Comparison of ENCODE assay signal across 34 cellular contexts in the genomic region with DNA sequence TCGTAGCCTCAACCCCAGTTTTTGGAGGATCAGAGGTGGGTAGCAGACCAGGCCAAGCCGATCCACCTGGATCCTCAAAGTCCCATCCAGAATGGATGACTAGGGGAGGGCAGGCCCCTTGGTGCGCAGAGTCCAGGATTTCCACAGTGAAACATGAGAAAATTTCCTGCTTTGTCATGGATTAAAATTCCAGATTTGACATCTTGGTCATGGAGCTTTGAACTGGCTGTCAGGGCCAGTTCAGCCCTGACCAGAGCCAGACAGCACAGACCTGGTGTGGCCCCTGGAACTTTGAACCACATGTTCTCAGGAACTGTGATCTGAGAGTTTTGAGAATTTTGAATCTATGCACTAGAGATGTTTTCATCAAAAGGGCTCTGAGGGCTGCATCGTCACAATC.
"Had no signal": no experiment of that assay in that cellular context is flagged by ENCODE, and none has a peak within 500 bp of the region (broad histone marks: within the 10 kb centered on the region; RNA-seq: fewer than 3 reads in every experiment).

No MANE protein-coding gene starts in this region.

- H3K27me3 Mint-ChIP-seq: activated B cell treated with CpG ODN at 0.5 μM for 24 hours; activated CD4-positive, alpha-beta memory T cell treated with anti-CD3 and anti-CD28 coated beads for 36 hours; activated CD4-positive, alpha-beta T cell treated with anti-CD3 and anti-CD28 coated beads, Interleukin-2, amount 10 ng/mL, durations not matched to agents 24 days and 14 days; activated CD8-positive, alpha-beta T cell treated with anti-CD3 and anti-CD28 coated beads for 36 hours; activated naive CD4-positive, alpha-beta T cell treated with anti-CD3 and anti-CD28 coated beads, Interleukin-2, amount 50 U/mL, for 24 hours; activated naive CD8-positive, alpha-beta T cell; activated naive CD8-positive, alpha-beta T cell treated with anti-CD3 and anti-CD28 coated beads, Interleukin-2, amount 10 ng/mL, durations not matched to agents 7 days and 5 days; activated T-helper 17 cell treated with anti-CD3 and anti-CD28 coated beads, Interleukin-2, amount 50 U/mL, for 72 hours had no signal

- H3K4me3 Mint-ChIP-seq: activated B cell treated with CpG ODN at 0.5 μM for 24 hours; activated CD4-positive, alpha-beta memory T cell treated with anti-CD3 and anti-CD28 coated beads for 36 hours; activated CD4-positive, alpha-beta T cell treated with anti-CD3 and anti-CD28 coated beads, Interleukin-2, amount 10 ng/mL, durations not matched to agents 24 days and 14 days; activated CD8-positive, alpha-beta T cell treated with anti-CD3 and anti-CD28 coated beads for 36 hours; activated naive CD4-positive, alpha-beta T cell treated with anti-CD3 and anti-CD28 coated beads for 36 hours; activated naive CD4-positive, alpha-beta T cell treated with anti-CD3 and anti-CD28 coated beads, Interleukin-2, amount 50 U/mL, for 24 hours; activated naive CD8-positive, alpha-beta T cell; activated naive CD8-positive, alpha-beta T cell treated with anti-CD3 and anti-CD28 coated beads, Interleukin-2, amount 10 ng/mL, durations not matched to agents 7 days and 5 days; activated naive CD8-positive, alpha-beta T cell treated with anti-CD3 and anti-CD28 coated beads, Interleukin-2, amount 50 U/mL, for 24 hours; activated T-cell treated with anti-CD3 and anti-CD28 coated beads, Interleukin-2, amount 50 U/mL, for 4 hours; activated T-cell treated with anti-CD3 and anti-CD28 coated beads, Interleukin-2, amount 50 U/mL, for 72 hours; activated T-helper 1 cell treated with anti-CD3 and anti-CD28 coated beads, Interleukin-12 subunit alpha, Interleukin-12 subunit beta, Interleukin-2, Interleukin-4 antibody, amounts not matched to agents 30 ng/mL and 10 ng/mL and 1 ng/mL, durations not matched to agents 14 hours and 24 hours and 36 hours; activated T-helper 17 cell treated with anti-CD3 and anti-CD28 coated beads, Interleukin-2, amount 50 U/mL, for 72 hours; brain; T-helper 1 cell treated with Interleukin-12 subunit alpha and Interleukin-12 subunit beta and Interleukin-4 antibody, amounts not matched to agents 30 μg/mL and 1 μg/mL, for 36 hours; T-helper 2 cell treated with Interferon-gamma antibody and Interleukin-4, amounts not matched to agents 5 μg/mL and 100 μg/mL, for 36 hours had no signal

- H3K9me3 ChIP-seq: ascending aorta had no signal

- ATAC-seq: activated CD8-positive, alpha-beta T cell treated with anti-CD3 and anti-CD28 coated beads for 36 hours; activated naive CD8-positive, alpha-beta T cell treated with anti-CD3 and anti-CD28 coated beads, Interleukin-2, amount 50 U/mL, for 24 hours; activated T-cell treated with anti-CD3 and anti-CD28 coated beads, Interleukin-2, amount 50 U/mL, for 4 hours; activated T-cell treated with anti-CD3 and anti-CD28 coated beads, Interleukin-2, amount 50 U/mL, for 72 hours; activated T-helper 17 cell treated with anti-CD3 and anti-CD28 coated beads, Interleukin-2, amount 50 U/mL, for 72 hours had no signal

- H3K9me3 Mint-ChIP-seq: activated B cell treated with CpG ODN at 0.5 μM for 24 hours; activated CD4-positive, alpha-beta memory T cell treated with anti-CD3 and anti-CD28 coated beads for 36 hours; activated CD4-positive, alpha-beta T cell treated with anti-CD3 and anti-CD28 coated beads, Interleukin-2, amount 10 ng/mL, durations not matched to agents 24 days and 14 days; activated CD8-positive, alpha-beta T cell treated with anti-CD3 and anti-CD28 coated beads for 36 hours; activated naive CD4-positive, alpha-beta T cell treated with anti-CD3 and anti-CD28 coated beads for 36 hours; activated naive CD4-positive, alpha-beta T cell treated with anti-CD3 and anti-CD28 coated beads, Interleukin-2, amount 50 U/mL, for 24 hours; activated naive CD8-positive, alpha-beta T cell treated with anti-CD3 and anti-CD28 coated beads, Interleukin-2, amount 10 ng/mL, durations not matched to agents 7 days and 5 days; activated naive CD8-positive, alpha-beta T cell treated with anti-CD3 and anti-CD28 coated beads, Interleukin-2, amount 50 U/mL, for 24 hours; activated T-cell treated with anti-CD3 and anti-CD28 coated beads, Interleukin-2, amount 50 U/mL, for 4 hours; activated T-cell treated with anti-CD3 and anti-CD28 coated beads, Interleukin-2, amount 50 U/mL, for 72 hours; activated T-helper 1 cell treated with anti-CD3 and anti-CD28 coated beads, Interleukin-12 subunit alpha, Interleukin-12 subunit beta, Interleukin-2, Interleukin-4 antibody, amounts not matched to agents 30 ng/mL and 10 ng/mL and 1 ng/mL, durations not matched to agents 14 hours and 24 hours and 36 hours; activated T-helper 17 cell treated with anti-CD3 and anti-CD28 coated beads, Interleukin-2, amount 50 U/mL, for 72 hours; T-helper 1 cell treated with Interleukin-12 subunit alpha and Interleukin-12 subunit beta and Interleukin-4 antibody, amounts not matched to agents 30 μg/mL and 1 μg/mL, for 36 hours; T-helper 2 cell treated with Interferon-gamma antibody and Interleukin-4, amounts not matched to agents 5 μg/mL and 100 μg/mL, for 36 hours had no signal

- H3K36me3 ChIP-seq: ascending aorta had no signal

- H3K27ac ChIP-seq: ascending aorta, VCaP had no signal

- H3K27ac Mint-ChIP-seq: activated B cell treated with CpG ODN at 0.5 μM for 24 hours; activated CD4-positive, alpha-beta memory T cell treated with anti-CD3 and anti-CD28 coated beads for 36 hours; activated CD4-positive, alpha-beta T cell treated with anti-CD3 and anti-CD28 coated beads, Interleukin-2, amount 10 ng/mL, durations not matched to agents 24 days and 14 days; activated CD8-positive, alpha-beta T cell treated with anti-CD3 and anti-CD28 coated beads for 36 hours; activated naive CD4-positive, alpha-beta T cell treated with anti-CD3 and anti-CD28 coated beads for 36 hours; activated naive CD4-positive, alpha-beta T cell treated with anti-CD3 and anti-CD28 coated beads, Interleukin-2, amount 50 U/mL, for 24 hours; activated naive CD8-positive, alpha-beta T cell; activated naive CD8-positive, alpha-beta T cell treated with anti-CD3 and anti-CD28 coated beads, Interleukin-2, amount 10 ng/mL, durations not matched to agents 7 days and 5 days; activated naive CD8-positive, alpha-beta T cell treated with anti-CD3 and anti-CD28 coated beads, Interleukin-2, amount 50 U/mL, for 24 hours; activated T-cell treated with anti-CD3 and anti-CD28 coated beads, Interleukin-2, amount 50 U/mL, for 72 hours; activated T-helper 1 cell treated with anti-CD3 and anti-CD28 coated beads, Interleukin-12 subunit alpha, Interleukin-12 subunit beta, Interleukin-2, Interleukin-4 antibody, amounts not matched to agents 30 ng/mL and 10 ng/mL and 1 ng/mL, durations not matched to agents 14 hours and 24 hours and 36 hours; activated T-helper 17 cell treated with anti-CD3 and anti-CD28 coated beads, Interleukin-2, amount 50 U/mL, for 72 hours; T-helper 1 cell treated with Interleukin-12 subunit alpha and Interleukin-12 subunit beta and Interleukin-4 antibody, amounts not matched to agents 30 μg/mL and 1 μg/mL, for 36 hours; T-helper 2 cell treated with Interferon-gamma antibody and Interleukin-4, amounts not matched to agents 5 μg/mL and 100 μg/mL, for 36 hours had no signal

- H3K4me1 ChIP-seq: ascending aorta had no signal

- H3K4me1 Mint-ChIP-seq: activated B cell treated with CpG ODN at 0.5 μM for 24 hours; activated CD4-positive, alpha-beta T cell treated with anti-CD3 and anti-CD28 coated beads, Interleukin-2, amount 10 ng/mL, durations not matched to agents 24 days and 14 days; activated naive CD4-positive, alpha-beta T cell treated with anti-CD3 and anti-CD28 coated beads, Interleukin-2, amount 50 U/mL, for 24 hours; activated naive CD8-positive, alpha-beta T cell treated with anti-CD3 and anti-CD28 coated beads, Interleukin-2, amount 10 ng/mL, durations not matched to agents 7 days and 5 days; activated naive CD8-positive, alpha-beta T cell treated with anti-CD3 and anti-CD28 coated beads, Interleukin-2, amount 50 U/mL, for 24 hours; activated T-helper 17 cell treated with anti-CD3 and anti-CD28 coated beads, Interleukin-2, amount 50 U/mL, for 72 hours had no signal

- H3K36me3 Mint-ChIP-seq: activated CD4-positive, alpha-beta memory T cell treated with anti-CD3 and anti-CD28 coated beads for 36 hours; activated naive CD4-positive, alpha-beta T cell treated with anti-CD3 and anti-CD28 coated beads, Interleukin-2, amount 50 U/mL, for 24 hours; activated naive CD8-positive, alpha-beta T cell; activated naive CD8-positive, alpha-beta T cell treated with anti-CD3 and anti-CD28 coated beads, Interleukin-2, amount 10 ng/mL, durations not matched to agents 7 days and 5 days; brain had no signal

- DNase-seq: activated B cell treated with CpG ODN at 0.5 μM for 24 hours; activated CD4-positive, alpha-beta memory T cell treated with anti-CD3 and anti-CD28 coated beads for 36 hours; activated CD4-positive, alpha-beta T cell treated with anti-CD3 and anti-CD28 coated beads for 4 hours; activated CD4-positive, alpha-beta T cell treated with anti-CD3 and anti-CD28 coated beads, Interleukin-2, amount 10 ng/mL, durations not matched to agents 24 days and 14 days; activated CD4-positive, alpha-beta T cell treated with anti-CD3 and anti-CD28 coated beads, Interleukin-2, amount 50 U/mL, for 1 hour; activated CD4-positive, alpha-beta T cell treated with anti-CD3 and anti-CD28 coated beads, Interleukin-2, amount 50 U/mL, for 4 hours; activated CD4-positive, CD25-positive, alpha-beta regulatory T cell treated with anti-CD3 and anti-CD28 coated beads, Interleukin-2, amount 50 U/mL, for 72 hours; activated CD8-positive, alpha-beta memory T cell treated with anti-CD3 and anti-CD28 coated beads, Interleukin-2, amount 50 U/mL, for 4 hours; activated CD8-positive, alpha-beta T cell treated with anti-CD3 and anti-CD28 coated beads for 36 hours; activated effector memory CD4-positive, alpha-beta T cell treated with anti-CD3 and anti-CD28 coated beads, Interleukin-2, amount 50 U/mL, for 16 hours; activated gamma-delta T cell treated with Interleukin-2 at 50 U/mL for 16 hours; activated naive CD4-positive, alpha-beta T cell; activated naive CD4-positive, alpha-beta T cell treated with anti-CD3 and anti-CD28 coated beads for 36 hours; activated naive CD8-positive, alpha-beta T cell treated with anti-CD3 and anti-CD28 coated beads, Interleukin-2, amount 10 ng/mL, durations not matched to agents 7 days and 5 days; activated naive CD8-positive, alpha-beta T cell treated with anti-CD3 and anti-CD28 coated beads, Interleukin-2, amount 50 U/mL, for 24 hours; activated T-cell treated with anti-CD3 and anti-CD28 coated beads for 4 hours; activated T-cell treated with anti-CD3 and anti-CD28 coated beads, Interleukin-2, amount 50 U/mL, for 1 hour; activated T-cell treated with anti-CD3 and anti-CD28 coated beads, Interleukin-2, amount 50 U/mL, for 4 hours; activated T-cell treated with anti-CD3 and anti-CD28 coated beads, Interleukin-2, amount 50 U/mL, for 72 hours; amygdala; anterior cingulate cortex; central memory CD4-positive, alpha-beta T cell; T-helper 1 cell; T-helper 2 cell; T-helper 9 cell had no signal

- H3K4me3 ChIP-seq: ascending aorta had no signal

- H3K27me3 ChIP-seq: ascending aorta had no signal
